In the genomic region with DNA sequence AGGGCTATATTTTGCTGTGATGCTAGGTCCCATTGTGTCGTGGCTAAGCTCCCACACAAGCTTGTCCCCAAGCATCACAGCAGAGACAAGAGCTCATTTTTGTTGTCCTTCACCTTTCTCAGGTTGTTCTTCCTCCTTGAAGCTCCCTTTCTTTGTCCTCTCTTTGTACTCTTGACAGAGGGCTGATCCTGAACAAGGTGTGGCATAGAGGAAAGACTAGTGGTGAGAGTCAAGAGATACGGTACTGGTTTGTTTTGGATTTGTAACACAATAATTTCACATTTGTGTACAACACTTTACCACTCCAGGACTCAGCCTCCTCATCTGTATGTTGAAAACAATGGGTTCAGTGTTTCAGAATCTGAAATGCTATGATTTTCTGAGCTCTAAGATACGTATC, we compare ENCODE assay signal across 21 cellular contexts.
"Had no signal": no experiment of that assay in that cellular context is flagged by ENCODE, and none has a peak within 500 bp of the region (broad histone marks: within the 10 kb centered on the region; RNA-seq: fewer than 3 reads in every experiment).

No MANE protein-coding gene starts in this region.

- H3K4me3 ChIP-seq: gastrocnemius medialis, lung, testis, tibial nerve, upper lobe of right lung had no signal

- H3K27me3 ChIP-seq: gastrocnemius medialis, testis, tibial nerve, upper lobe of right lung had no signal

- H3K27ac ChIP-seq: gastrocnemius medialis, testis, tibial nerve, upper lobe of right lung had no signal

- FAIRE-seq: kidney, small intestine had no signal

- H3K4me1 ChIP-seq: gastrocnemius medialis, tibial nerve, upper lobe of right lung had no signal

- ATAC-seq: esophagus mucosa, gastrocnemius medialis, left colon, left ventricle myocardium superior, right cardiac atrium, upper lobe of right lung had no signal

- H3K36me3 ChIP-seq: gastrocnemius medialis, tibial nerve, upper lobe of right lung had no signal

- DNase-seq: central memory CD4-positive, alpha-beta T cell; cortex of kidney; effector memory CD4-positive, alpha-beta T cell; gastrocnemius medialis; glutamatergic neuron; kidney; left colon; left ventricle myocardium superior; mesenchymal stem cell; naive B cell; occipital lobe; posterior cingulate gyrus; right cardiac atrium; small intestine; stimulated activated CD4-positive, alpha-beta T cell treated with anti-CD3 and anti-CD28 coated beads, Interleukin-12 subunit alpha, Interleukin-12 subunit beta, amount 100 ng/mL, for 4 hours; stimulated activated naive CD4-positive, alpha-beta T cell; testis; upper lobe of right lung had no signal

- H3K9me3 ChIP-seq: gastrocnemius medialis, testis, tibial nerve, upper lobe of right lung had no signal
